ENCODE assay signal across 19 cellular contexts in genomic region chr11:29208117-29208516, GRCh38.
"Had no signal": no experiment of that assay in that cellular context is flagged by ENCODE, and none has a peak within 500 bp of the region (broad histone marks: within the 10 kb centered on the region; RNA-seq: fewer than 3 reads in every experiment).

No MANE protein-coding gene starts in this region.

- H3K4me1 ChIP-seq: lower lobe of right lung, right atrium auricular region, suprapubic skin had no signal

- H3K4me3 Mint-ChIP-seq: activated naive CD4-positive, alpha-beta T cell treated with anti-CD3 and anti-CD28 coated beads for 36 hours; activated T-helper 17 cell treated with anti-CD3 and anti-CD28 coated beads, Interleukin-2, amount 50 U/mL, for 72 hours; brain; central memory CD8-positive, alpha-beta T cell; dendritic cell treated with granulocyte-macrophage colony-stimulating factor and Interleukin-4, amounts not matched to agents 40 ng/mL and 50 ng/mL, for 4 days; effector memory CD8-positive, alpha-beta T cell; naive thymus-derived CD4-positive, alpha-beta T cell; type B pancreatic cell had no signal

- H3K27ac ChIP-seq: lower lobe of right lung, right atrium auricular region, suprapubic skin, VCaP had no signal

- DNase-seq: activated CD4-positive, alpha-beta T cell treated with anti-CD3 and anti-CD28 coated beads for 48 hours; activated naive CD4-positive, alpha-beta T cell treated with anti-CD3 and anti-CD28 coated beads for 36 hours; activated T-cell treated with anti-CD3 and anti-CD28 coated beads for 4 hours; effector memory CD8-positive, alpha-beta T cell; glutamatergic neuron; left cardiac atrium; lower lobe of right lung; naive thymus-derived CD4-positive, alpha-beta T cell; posterior cingulate gyrus; stimulated activated CD4-positive, alpha-beta T cell treated with anti-CD3 and anti-CD28 coated beads, Interleukin-2, amount 100 ng/mL, for 24 hours; stimulated activated naive CD4-positive, alpha-beta T cell treated with Interleukin-2 at 50 U/mL for 16 hours had no signal

- H3K9me3 ChIP-seq: lower lobe of right lung, right atrium auricular region, suprapubic skin had no signal

- H3K27ac Mint-ChIP-seq: activated naive CD4-positive, alpha-beta T cell treated with anti-CD3 and anti-CD28 coated beads for 36 hours; activated T-helper 17 cell treated with anti-CD3 and anti-CD28 coated beads, Interleukin-2, amount 50 U/mL, for 72 hours; brain; dendritic cell treated with granulocyte-macrophage colony-stimulating factor and Interleukin-4, amounts not matched to agents 40 ng/mL and 50 ng/mL, for 4 days; effector memory CD8-positive, alpha-beta T cell; naive thymus-derived CD4-positive, alpha-beta T cell; type B pancreatic cell had no signal

- H3K36me3 ChIP-seq: lower lobe of right lung, right atrium auricular region, suprapubic skin had no signal

- H3K36me3 Mint-ChIP-seq: brain; naive thymus-derived CD4-positive, alpha-beta T cell; type B pancreatic cell had no signal

- H3K27me3 Mint-ChIP-seq: activated T-helper 17 cell treated with anti-CD3 and anti-CD28 coated beads, Interleukin-2, amount 50 U/mL, for 72 hours; central memory CD8-positive, alpha-beta T cell; dendritic cell treated with granulocyte-macrophage colony-stimulating factor and Interleukin-4, amounts not matched to agents 40 ng/mL and 50 ng/mL, for 4 days; effector memory CD8-positive, alpha-beta T cell; naive thymus-derived CD4-positive, alpha-beta T cell; type B pancreatic cell had no signal

- H3K4me3 ChIP-seq: lower lobe of right lung, right atrium auricular region, suprapubic skin had no signal

- ATAC-seq: activated T-helper 17 cell treated with anti-CD3 and anti-CD28 coated beads, Interleukin-2, amount 50 U/mL, for 72 hours; effector memory CD8-positive, alpha-beta T cell; left cardiac atrium; lower lobe of right lung; naive thymus-derived CD4-positive, alpha-beta T cell had no signal

- H3K27me3 ChIP-seq: right atrium auricular region, suprapubic skin had no signal

- H3K4me1 Mint-ChIP-seq: activated T-helper 17 cell treated with anti-CD3 and anti-CD28 coated beads, Interleukin-2, amount 50 U/mL, for 72 hours; brain; central memory CD8-positive, alpha-beta T cell; naive thymus-derived CD4-positive, alpha-beta T cell had no signal

- H3K9me3 Mint-ChIP-seq: brain; dendritic cell treated with granulocyte-macrophage colony-stimulating factor and Interleukin-4, amounts not matched to agents 40 ng/mL and 50 ng/mL, for 4 days; type B pancreatic cell had no signal
